8 cellular contexts compared by ENCODE assay signal in the genomic region with DNA sequence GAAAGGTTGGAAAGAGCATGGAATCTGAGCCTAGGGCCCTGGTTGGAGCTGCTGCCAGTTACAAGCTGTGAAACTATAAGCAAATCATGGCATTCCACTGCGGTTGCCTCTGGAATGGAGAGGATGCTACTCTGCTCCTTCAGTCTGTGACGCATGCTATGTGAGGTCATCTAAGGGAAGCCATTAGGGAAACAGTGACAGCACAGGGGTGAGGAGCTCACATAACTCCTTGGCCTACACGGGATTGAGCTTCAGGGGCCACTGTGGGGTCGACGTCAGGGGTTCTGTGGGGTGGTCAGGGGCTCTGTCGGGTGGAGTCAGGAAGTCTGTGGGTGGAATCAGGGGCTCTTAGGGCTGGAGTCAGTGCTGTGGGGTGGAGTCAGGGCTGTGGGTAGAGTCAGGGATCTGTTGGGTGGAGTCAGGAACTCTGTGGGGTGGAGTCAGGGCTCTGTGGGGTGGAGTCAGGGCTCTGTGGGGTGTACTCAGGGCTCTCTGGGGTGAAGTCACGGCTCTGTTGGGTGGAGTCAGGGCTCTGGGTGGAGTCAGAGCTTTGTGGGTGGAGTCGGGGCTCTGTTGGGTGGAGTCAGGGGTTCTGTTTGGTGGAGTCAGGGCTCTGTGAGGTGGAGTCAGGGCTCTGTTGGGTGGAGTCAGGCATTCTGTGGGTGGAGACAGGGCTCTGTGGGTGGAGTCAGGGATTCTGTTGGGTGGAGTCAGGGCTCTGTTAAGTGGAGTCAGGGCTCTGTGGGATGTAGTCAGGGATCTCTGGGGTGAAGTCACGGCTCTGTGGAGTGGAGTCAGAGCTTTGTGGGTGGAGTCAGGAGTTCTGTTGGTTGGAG. TPM values are rescaled to one million over a fixed set of nuclear protein-coding genes. Genes with fewer than 3 reads are reported as not detected.
DNase-seq lines count a peak whose midpoint lies in the region; ATAC-seq and TF ChIP-seq lines count a peak whose summit lies in the region.

No MANE protein-coding gene starts in this region.

- TF ChIP-seq CTCF in right atrium auricular region (IDR thresholded peaks at IDR 0.05) = no peak

- H3K27me3 ChIP-seq in adipocyte (replicated peaks; ENCODE audit: control insufficient read depth, insufficient read depth, low read length) (no peaks in the 10 kb centered on the region), right atrium auricular region (no peaks in the 10 kb centered on the region)

- H3K9me3 ChIP-seq in adipocyte (ENCODE audit: control insufficient read depth, low read length) = no peaks in the 10 kb centered on the region
- no peaks in the 10 kb centered on the region for H3K9me3 ChIP-seq in right atrium auricular region

- DNase-seq in ACHN = peak; percentile 94
- peak; percentile 88 for DNase-seq in NCI-H226
- DNase-seq in adipocyte (ENCODE audit: low read depth) = peak; percentile 95
- peak; percentile 90 for DNase-seq in right atrium auricular region (ENCODE audit: low spot score)
- DNase-seq in smooth muscle cell of the brain vasculature (ENCODE audit: low read depth, low spot score) = peak; percentile 96
- DNase-seq in stimulated activated naive CD4-positive, alpha-beta T cell treated with Interleukin-2 at 50 U/mL for 16 hours (lab: John Stamatoyannopoulos, UW) = no peak

- H3K27ac ChIP-seq in right atrium auricular region = peak overlapping the region; percentile 73 to 74

- ATAC-seq in GM19438 (IDR thresholded peaks at IDR 0.05; ENCODE audit: low read depth, unreplicated experiment) (peak; percentile 52), HG03097 (IDR thresholded peaks at IDR 0.05; ENCODE audit: low FRiP score, unreplicated experiment) (no peak)

- peak overlapping the region; percentile 84 for H3K9ac ChIP-seq in adipocyte (ENCODE audit: low read length)

- H3K4me3 ChIP-seq in adipocyte (ENCODE audit: low read length) = peak overlapping the region; percentile 66
- H3K4me3 ChIP-seq in right atrium auricular region = no peak overlapping the region

- H3K4me1 ChIP-seq in adipocyte (ENCODE audit: control insufficient read depth, insufficient read depth, low read length) (peaks cover 90% of the 10 kb centered on the region), right atrium auricular region (peaks cover 0 to 43% of the 10 kb centered on the region in 2 donors)

- H3K36me3 ChIP-seq in adipocyte (ENCODE audit: control insufficient read depth, insufficient read depth, low read length, severe bottlenecking) (no peaks in the 10 kb centered on the region), right atrium auricular region (no peaks in the 10 kb centered on the region)

- in situ Hi-C loops in ACHN (cut with HindIII; ENCODE audit: low pct_ligation_motif_present, low pct_unique_long_range_greater_than_20kb, low sequenced_read_pairs) = no loop called here

RNA-seq across cellular contexts. Expression of gene MEDAG, which starts 35.8 kb away (rescaled TPM):
- 10 to 100 TPM; 37.4 to 42.4 TPM for total RNA-seq in right atrium auricular region
